1 cellular context compared by ENCODE assay signal in the genomic region with DNA sequence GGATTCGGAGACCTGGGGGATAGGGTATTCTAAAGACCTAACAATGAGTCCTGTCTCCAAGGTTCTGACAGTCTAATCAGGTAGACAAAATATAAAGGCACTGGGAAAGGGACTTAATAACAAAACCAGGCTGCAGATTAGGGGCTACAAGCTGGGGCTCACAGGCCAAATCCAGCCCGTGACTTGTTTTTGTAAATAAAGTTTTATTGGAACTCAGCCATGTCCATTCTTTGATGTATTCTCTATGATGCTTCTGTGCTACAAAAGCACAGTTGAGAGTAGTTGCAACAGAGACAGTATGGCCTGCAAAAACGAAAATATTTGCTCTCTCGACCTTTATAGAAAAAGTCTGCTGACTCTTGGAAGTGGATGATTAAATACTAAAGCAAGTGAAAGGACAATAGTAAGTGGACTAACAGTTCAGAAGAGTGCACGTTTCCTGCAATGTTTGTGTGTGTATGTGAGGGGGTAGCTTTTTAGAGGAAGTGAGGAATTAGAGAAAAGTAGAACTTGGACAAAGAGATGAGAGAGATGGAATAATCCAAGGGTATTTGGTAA.
A peak's percentile ranks its signal among the peaks of the same experiment; 100 is the strongest.
TF ChIP-seq lines count a peak whose summit lies in the region.

No MANE protein-coding gene starts in this region.

TF ChIP-seq in HepG2, 621 proteins besides CTCF, POLR2A, EP300 and RAD21 (continued from another document and continues in another):
- TF ChIP-seq, protein P1, sequence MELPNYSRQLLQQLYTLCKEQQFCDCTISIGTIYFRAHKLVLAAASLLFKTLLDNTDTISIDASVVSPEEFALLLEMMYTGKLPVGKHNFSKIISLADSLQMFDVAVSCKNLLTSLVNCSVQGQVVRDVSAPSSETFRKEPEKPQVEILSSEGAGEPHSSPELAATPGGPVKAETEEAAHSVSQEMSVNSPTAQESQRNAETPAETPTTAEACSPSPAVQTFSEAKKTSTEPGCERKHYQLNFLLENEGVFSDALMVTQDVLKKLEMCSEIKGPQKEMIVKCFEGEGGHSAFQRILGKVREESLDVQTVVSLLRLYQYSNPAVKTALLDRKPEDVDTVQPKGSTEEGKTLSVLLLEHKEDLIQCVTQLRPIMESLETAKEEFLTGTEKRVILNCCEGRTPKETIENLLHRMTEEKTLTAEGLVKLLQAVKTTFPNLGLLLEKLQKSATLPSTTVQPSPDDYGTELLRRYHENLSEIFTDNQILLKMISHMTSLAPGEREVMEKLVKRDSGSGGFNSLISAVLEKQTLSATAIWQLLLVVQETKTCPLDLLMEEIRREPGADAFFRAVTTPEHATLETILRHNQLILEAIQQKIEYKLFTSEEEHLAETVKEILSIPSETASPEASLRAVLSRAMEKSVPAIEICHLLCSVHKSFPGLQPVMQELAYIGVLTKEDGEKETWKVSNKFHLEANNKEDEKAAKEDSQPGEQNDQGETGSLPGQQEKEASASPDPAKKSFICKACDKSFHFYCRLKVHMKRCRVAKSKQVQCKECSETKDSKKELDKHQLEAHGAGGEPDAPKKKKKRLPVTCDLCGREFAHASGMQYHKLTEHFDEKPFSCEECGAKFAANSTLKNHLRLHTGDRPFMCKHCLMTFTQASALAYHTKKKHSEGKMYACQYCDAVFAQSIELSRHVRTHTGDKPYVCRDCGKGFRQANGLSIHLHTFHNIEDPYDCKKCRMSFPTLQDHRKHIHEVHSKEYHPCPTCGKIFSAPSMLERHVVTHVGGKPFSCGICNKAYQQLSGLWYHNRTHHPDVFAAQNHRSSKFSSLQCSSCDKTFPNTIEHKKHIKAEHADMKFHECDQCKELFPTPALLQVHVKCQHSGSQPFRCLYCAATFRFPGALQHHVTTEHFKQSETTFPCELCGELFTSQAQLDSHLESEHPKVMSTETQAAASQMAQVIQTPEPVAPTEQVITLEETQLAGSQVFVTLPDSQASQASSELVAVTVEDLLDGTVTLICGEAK (IDR thresholded peaks at IDR 0.05), result peak; percentile 85
- TF ChIP-seq, protein P1 (CRISPR knock-in tag; IDR thresholded peaks at IDR 0.05), result peak; percentile 99
- no peak for TF ChIP-seq ZNF772 (CRISPR knock-in tag; IDR thresholded peaks at IDR 0.05)
- TF ChIP-seq ZNF839 (CRISPR knock-in tag; IDR thresholded peaks at IDR 0.05; ENCODE audit: borderline replicate concordance), result no peak
- TF ChIP-seq ZSCAN29 (CRISPR knock-in tag; conservative IDR thresholded peaks at IDR 0.05), result no peak
- TF ChIP-seq HNF4A (CRISPR knock-in tag; IDR thresholded peaks at IDR 0.05), result no peak
- TF ChIP-seq, protein P2, sequence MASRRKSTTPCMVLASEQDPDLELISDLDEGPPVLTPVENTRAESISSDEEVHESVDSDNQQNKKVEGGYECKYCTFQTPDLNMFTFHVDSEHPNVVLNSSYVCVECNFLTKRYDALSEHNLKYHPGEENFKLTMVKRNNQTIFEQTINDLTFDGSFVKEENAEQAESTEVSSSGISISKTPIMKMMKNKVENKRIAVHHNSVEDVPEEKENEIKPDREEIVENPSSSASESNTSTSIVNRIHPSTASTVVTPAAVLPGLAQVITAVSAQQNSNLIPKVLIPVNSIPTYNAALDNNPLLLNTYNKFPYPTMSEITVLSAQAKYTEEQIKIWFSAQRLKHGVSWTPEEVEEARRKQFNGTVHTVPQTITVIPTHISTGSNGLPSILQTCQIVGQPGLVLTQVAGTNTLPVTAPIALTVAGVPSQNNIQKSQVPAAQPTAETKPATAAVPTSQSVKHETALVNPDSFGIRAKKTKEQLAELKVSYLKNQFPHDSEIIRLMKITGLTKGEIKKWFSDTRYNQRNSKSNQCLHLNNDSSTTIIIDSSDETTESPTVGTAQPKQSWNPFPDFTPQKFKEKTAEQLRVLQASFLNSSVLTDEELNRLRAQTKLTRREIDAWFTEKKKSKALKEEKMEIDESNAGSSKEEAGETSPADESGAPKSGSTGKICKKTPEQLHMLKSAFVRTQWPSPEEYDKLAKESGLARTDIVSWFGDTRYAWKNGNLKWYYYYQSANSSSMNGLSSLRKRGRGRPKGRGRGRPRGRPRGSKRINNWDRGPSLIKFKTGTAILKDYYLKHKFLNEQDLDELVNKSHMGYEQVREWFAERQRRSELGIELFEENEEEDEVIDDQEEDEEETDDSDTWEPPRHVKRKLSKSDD (CRISPR knock-in tag; IDR thresholded peaks at IDR 0.05; ENCODE audit: low read depth), result no peak
- TF ChIP-seq SAP130 (CRISPR knock-in tag; IDR thresholded peaks at IDR 0.05; ENCODE audit: low read depth), result 0 out of 2 replicates have a peak, but pooled peaks have one; percentile 11
- no peak for TF ChIP-seq ZNF484 (CRISPR knock-in tag; IDR thresholded peaks at IDR 0.05; ENCODE audit: borderline replicate concordance, low read depth)
- peak; percentile 68; the same call in 1 of the 2 replicates for TF ChIP-seq ZNF317 (CRISPR knock-in tag; IDR thresholded peaks at IDR 0.05)
- TF ChIP-seq ZFP1 (CRISPR knock-in tag; IDR thresholded peaks at IDR 0.05), result no peak
- TF ChIP-seq NPAS2 (CRISPR knock-in tag; IDR thresholded peaks at IDR 0.05; ENCODE audit: borderline replicate concordance), result no peak
- no peak for TF ChIP-seq ZNF337 (CRISPR knock-in tag; IDR thresholded peaks at IDR 0.05; ENCODE audit: borderline replicate concordance, low read depth)
- TF ChIP-seq, protein P3, sequence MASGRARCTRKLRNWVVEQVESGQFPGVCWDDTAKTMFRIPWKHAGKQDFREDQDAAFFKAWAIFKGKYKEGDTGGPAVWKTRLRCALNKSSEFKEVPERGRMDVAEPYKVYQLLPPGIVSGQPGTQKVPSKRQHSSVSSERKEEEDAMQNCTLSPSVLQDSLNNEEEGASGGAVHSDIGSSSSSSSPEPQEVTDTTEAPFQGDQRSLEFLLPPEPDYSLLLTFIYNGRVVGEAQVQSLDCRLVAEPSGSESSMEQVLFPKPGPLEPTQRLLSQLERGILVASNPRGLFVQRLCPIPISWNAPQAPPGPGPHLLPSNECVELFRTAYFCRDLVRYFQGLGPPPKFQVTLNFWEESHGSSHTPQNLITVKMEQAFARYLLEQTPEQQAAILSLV (CRISPR knock-in tag; IDR thresholded peaks at IDR 0.05; ENCODE audit: borderline replicate concordance), result no peak
- 0 out of 2 replicates have a peak, but pooled peaks have one; percentile 31 for TF ChIP-seq ZNF264 (CRISPR knock-in tag; IDR thresholded peaks at IDR 0.05)
- no peak for TF ChIP-seq ETV6 (CRISPR knock-in tag; conservative IDR thresholded peaks at IDR 0.05)
- no peak for TF ChIP-seq ZNF563 (CRISPR knock-in tag; IDR thresholded peaks at IDR 0.05)
- TF ChIP-seq ZNF546 (CRISPR knock-in tag; conservative IDR thresholded peaks at IDR 0.05), result no peak
- 0 out of 2 replicates have a peak, but pooled peaks have one; percentile 10 for TF ChIP-seq TCF7 (IDR thresholded peaks at IDR 0.05; ENCODE audit: low read depth)
- no peak for TF ChIP-seq ZNF570 (CRISPR knock-in tag; IDR thresholded peaks at IDR 0.05; ENCODE audit: borderline replicate concordance)
- TF ChIP-seq ZNF891 (CRISPR knock-in tag; IDR thresholded peaks at IDR 0.05), result no peak
- TF ChIP-seq, protein P4, sequence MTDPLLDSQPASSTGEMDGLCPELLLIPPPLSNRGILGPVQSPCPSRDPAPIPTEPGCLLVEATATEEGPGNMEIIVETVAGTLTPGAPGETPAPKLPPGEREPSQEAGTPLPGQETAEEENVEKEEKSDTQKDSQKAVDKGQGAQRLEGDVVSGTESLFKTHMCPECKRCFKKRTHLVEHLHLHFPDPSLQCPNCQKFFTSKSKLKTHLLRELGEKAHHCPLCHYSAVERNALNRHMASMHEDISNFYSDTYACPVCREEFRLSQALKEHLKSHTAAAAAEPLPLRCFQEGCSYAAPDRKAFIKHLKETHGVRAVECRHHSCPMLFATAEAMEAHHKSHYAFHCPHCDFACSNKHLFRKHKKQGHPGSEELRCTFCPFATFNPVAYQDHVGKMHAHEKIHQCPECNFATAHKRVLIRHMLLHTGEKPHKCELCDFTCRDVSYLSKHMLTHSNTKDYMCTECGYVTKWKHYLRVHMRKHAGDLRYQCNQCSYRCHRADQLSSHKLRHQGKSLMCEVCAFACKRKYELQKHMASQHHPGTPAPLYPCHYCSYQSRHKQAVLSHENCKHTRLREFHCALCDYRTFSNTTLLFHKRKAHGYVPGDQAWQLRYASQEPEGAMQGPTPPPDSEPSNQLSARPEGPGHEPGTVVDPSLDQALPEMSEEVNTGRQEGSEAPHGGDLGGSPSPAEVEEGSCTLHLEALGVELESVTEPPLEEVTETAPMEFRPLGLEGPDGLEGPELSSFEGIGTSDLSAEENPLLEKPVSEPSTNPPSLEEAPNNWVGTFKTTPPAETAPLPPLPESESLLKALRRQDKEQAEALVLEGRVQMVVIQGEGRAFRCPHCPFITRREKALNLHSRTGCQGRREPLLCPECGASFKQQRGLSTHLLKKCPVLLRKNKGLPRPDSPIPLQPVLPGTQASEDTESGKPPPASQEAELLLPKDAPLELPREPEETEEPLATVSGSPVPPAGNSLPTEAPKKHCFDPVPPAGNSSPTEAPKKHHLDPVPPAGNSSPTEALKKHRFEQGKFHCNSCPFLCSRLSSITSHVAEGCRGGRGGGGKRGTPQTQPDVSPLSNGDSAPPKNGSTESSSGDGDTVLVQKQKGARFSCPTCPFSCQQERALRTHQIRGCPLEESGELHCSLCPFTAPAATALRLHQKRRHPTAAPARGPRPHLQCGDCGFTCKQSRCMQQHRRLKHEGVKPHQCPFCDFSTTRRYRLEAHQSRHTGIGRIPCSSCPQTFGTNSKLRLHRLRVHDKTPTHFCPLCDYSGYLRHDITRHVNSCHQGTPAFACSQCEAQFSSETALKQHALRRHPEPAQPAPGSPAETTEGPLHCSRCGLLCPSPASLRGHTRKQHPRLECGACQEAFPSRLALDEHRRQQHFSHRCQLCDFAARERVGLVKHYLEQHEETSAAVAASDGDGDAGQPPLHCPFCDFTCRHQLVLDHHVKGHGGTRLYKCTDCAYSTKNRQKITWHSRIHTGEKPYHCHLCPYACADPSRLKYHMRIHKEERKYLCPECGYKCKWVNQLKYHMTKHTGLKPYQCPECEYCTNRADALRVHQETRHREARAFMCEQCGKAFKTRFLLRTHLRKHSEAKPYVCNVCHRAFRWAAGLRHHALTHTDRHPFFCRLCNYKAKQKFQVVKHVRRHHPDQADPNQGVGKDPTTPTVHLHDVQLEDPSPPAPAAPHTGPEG (CRISPR knock-in tag; IDR thresholded peaks at IDR 0.05), result no peak
- TF ChIP-seq, protein P5, sequence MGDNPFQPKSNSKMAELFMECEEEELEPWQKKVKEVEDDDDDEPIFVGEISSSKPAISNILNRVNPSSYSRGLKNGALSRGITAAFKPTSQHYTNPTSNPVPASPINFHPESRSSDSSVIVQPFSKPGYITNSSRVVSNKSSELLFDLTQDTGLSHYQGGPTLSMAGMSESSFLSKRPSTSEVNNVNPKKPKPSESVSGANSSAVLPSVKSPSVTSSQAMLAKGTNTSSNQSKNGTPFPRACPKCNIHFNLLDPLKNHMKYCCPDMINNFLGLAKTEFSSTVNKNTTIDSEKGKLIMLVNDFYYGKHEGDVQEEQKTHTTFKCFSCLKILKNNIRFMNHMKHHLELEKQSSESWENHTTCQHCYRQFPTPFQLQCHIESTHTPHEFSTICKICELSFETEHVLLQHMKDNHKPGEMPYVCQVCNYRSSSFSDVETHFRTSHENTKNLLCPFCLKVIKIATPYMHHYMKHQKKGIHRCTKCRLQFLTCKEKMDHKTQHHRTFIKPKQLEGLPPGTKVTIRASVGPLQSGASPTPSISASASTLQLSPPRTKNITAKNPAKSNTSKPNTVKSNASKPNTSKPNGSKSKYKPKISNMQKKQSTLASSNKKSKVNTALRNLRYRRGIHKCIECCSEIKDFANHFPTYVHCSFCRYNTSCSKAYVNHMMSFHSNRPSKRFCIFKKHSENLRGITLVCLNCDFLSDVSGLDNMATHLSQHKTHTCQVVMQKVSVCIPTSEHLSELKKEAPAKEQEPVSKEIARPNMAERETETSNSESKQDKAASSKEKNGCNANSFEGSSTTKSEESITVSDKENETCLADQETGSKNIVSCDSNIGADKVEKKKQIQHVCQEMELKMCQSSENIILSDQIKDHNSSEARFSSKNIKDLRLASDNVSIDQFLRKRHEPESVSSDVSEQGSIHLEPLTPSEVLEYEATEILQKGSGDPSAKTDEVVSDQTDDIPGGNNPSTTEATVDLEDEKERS (CRISPR knock-in tag; IDR thresholded peaks at IDR 0.05), result no peak
- TF ChIP-seq ZBTB7A (CRISPR knock-in tag; IDR thresholded peaks at IDR 0.05), result no peak
- TF ChIP-seq ZNF776 (CRISPR knock-in tag; IDR thresholded peaks at IDR 0.05), result no peak
- TF ChIP-seq ZFP90 (CRISPR knock-in tag; IDR thresholded peaks at IDR 0.05; ENCODE audit: borderline replicate concordance), result no peak
- no peak for TF ChIP-seq SP4 (CRISPR knock-in tag; IDR thresholded peaks at IDR 0.05)
- TF ChIP-seq RFXAP (CRISPR knock-in tag; IDR thresholded peaks at IDR 0.05; ENCODE audit: borderline replicate concordance), result no peak
- TF ChIP-seq PAX8 (CRISPR knock-in tag; IDR thresholded peaks at IDR 0.05; ENCODE audit: borderline replicate concordance), result no peak
- no peak for TF ChIP-seq EHMT2 (IDR thresholded peaks at IDR 0.05; ENCODE audit: borderline replicate concordance, low read depth, low read length)
- TF ChIP-seq, protein P6, sequence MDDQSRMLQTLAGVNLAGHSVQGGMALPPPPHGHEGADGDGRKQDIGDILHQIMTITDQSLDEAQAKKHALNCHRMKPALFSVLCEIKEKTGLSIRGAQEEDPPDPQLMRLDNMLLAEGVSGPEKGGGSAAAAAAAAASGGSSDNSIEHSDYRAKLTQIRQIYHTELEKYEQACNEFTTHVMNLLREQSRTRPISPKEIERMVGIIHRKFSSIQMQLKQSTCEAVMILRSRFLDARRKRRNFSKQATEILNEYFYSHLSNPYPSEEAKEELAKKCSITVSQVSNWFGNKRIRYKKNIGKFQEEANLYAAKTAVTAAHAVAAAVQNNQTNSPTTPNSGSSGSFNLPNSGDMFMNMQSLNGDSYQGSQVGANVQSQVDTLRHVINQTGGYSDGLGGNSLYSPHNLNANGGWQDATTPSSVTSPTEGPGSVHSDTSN (CRISPR knock-in tag; IDR thresholded peaks at IDR 0.05; ENCODE audit: borderline replicate concordance), result no peak
